10 cellular contexts compared by ENCODE assay signal in the genomic region with DNA sequence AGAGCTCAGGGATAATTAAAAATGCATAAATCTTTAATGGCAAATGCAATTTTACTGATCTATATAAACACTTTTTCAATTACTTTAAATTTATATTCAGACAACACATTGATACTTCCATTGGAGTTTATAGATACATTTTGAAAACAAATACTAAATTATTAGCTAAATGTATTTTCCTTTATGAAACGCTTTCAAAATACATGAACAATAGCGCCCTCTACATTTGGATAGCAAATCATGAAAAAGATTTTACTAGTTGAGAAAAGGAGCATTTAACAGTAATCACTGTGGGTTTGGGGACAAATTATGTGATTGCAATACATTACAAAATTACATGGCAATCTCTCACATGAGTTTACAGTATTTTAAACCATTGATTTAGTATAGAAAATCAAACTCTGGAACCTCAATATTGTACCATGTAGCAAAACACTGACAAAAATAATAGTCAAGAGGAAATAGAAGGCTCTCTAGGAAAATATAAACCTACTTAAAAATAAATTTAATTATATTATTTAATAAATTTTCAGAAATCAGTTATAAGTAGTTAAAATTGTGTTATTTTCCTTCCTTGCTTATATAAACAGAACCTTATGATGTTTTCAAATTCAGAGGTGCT.
DNase-seq lines count a peak whose midpoint lies in the region; ATAC-seq and TF ChIP-seq lines count a peak whose summit lies in the region.
"Had no signal": no experiment of that assay in that cellular context is flagged by ENCODE, and none has a peak within 500 bp of the region (broad histone marks: within the 10 kb centered on the region; RNA-seq: fewer than 3 reads in every experiment).

No MANE protein-coding gene starts in this region.

- 10% methylated on average over 2 of the region's 2 CpGs for WGBS in hepatocyte (ENCODE audit: low lambda C conversion rate, missing lambda C conversion rate)

- H3K36me3 Mint-ChIP-seq in HFFc6 (ENCODE audit: low read depth) (no peaks in the 10 kb centered on the region), T-helper 17 cell (ENCODE audit: low read depth) (no peaks in the 10 kb centered on the region)
- no peaks in the 10 kb centered on the region for H3K36me3 Mint-ChIP-seq in CD8-positive, alpha-beta memory T cell

- ATAC-seq in GM21360 (IDR thresholded peaks at IDR 0.05; ENCODE audit: unreplicated experiment) (no peak), T-helper 17 cell (no peak)

- no peak overlapping the region for H3K27ac ChIP-seq in hepatocyte
- no peak overlapping the region for H3K27ac ChIP-seq in CD8-positive, alpha-beta memory T cell (ENCODE audit: low read depth, low read length)

- H3K9me3 Mint-ChIP-seq in HFFc6: no peaks in the 10 kb centered on the region
- H3K9me3 Mint-ChIP-seq in CD8-positive, alpha-beta memory T cell: peaks cover 0 to 4% (median 3%) of the 10 kb centered on the region in 5 donors

- no peaks in the 10 kb centered on the region for H3K79me2 ChIP-seq in hepatocyte

- H3K27ac Mint-ChIP-seq in HFFc6 (no peak overlapping the region), T-helper 17 cell (no peak overlapping the region)
- no peak overlapping the region for H3K27ac Mint-ChIP-seq in CD8-positive, alpha-beta memory T cell

- no peaks in the 10 kb centered on the region for H3K4me1 ChIP-seq in BE2C
- H3K4me1 ChIP-seq in hepatocyte (ENCODE audit: insufficient read depth): no peaks in the 10 kb centered on the region
- no peaks in the 10 kb centered on the region for H3K4me1 ChIP-seq in CD8-positive, alpha-beta memory T cell (ENCODE audit: insufficient read depth, low read length)

- H3K4me2 ChIP-seq in hepatocyte: no peak overlapping the region

- no peaks in the 10 kb centered on the region for H3K9me2 ChIP-seq in hepatocyte (replicated peaks; ENCODE audit: insufficient read depth)

- peaks cover 45% of the 10 kb centered on the region; the same call in 1 of the 2 replicates for H3K4me1 Mint-ChIP-seq in HFFc6 (ENCODE audit: low read depth)
- no peaks in the 10 kb centered on the region for H3K4me1 Mint-ChIP-seq in CD8-positive, alpha-beta memory T cell
- no peaks in the 10 kb centered on the region for H3K4me1 Mint-ChIP-seq in T-helper 17 cell

- H4K20me1 ChIP-seq in hepatocyte (ENCODE audit: insufficient read depth, poor library complexity, severe bottlenecking): no peaks in the 10 kb centered on the region

- DNase-seq in BE2C (no peak), HFFc6 (peak; percentile 21), SHP77 treated with DMSO at 0.1 percent for 48 hours (lab: John Stamatoyannopoulos, UW) (peak; percentile 17), hepatocyte (ENCODE audit: low spot score) (peak; percentile 24), NCI-H2171 treated with DMSO at 0.1 percent for 48 hours (lab: John Stamatoyannopoulos, UW) (no peak), T-helper 17 cell (no peak)
- no peak for DNase-seq in CD8-positive, alpha-beta memory T cell
- DNase-seq: stimulated activated CD8-positive, alpha-beta memory T cell treated with anti-CD3 and anti-CD28 coated beads, Interleukin-4, amount 100 ng/mL, for 48 hours; T-helper 1 cell had no signal

- H3K27me3 ChIP-seq in BE2C (peaks cover 10% of the 10 kb centered on the region), hepatocyte (no peaks in the 10 kb centered on the region)
- H3K27me3 ChIP-seq in CD8-positive, alpha-beta memory T cell (ENCODE audit: insufficient read depth, low read length, poor library complexity, severe bottlenecking): no peaks in the 10 kb centered on the region

- CTCF ChIA-PET in CD8-positive, alpha-beta memory T cell (lab: Charles Lee): no interaction called here

- peak; percentile 50 for TF ChIP-seq CTCF in BE2C (IDR thresholded peaks at IDR 0.05; ENCODE audit: low read depth, low read length)
- TF ChIP-seq CTCF in HFFc6 (IDR thresholded peaks at IDR 0.05): peak; percentile 84
- peak; percentile 49 for TF ChIP-seq CTCF in hepatocyte (IDR thresholded peaks at IDR 0.05; ENCODE audit: poor library complexity)

- H3K4me3 ChIP-seq in BE2C (ENCODE audit: low read depth, low read length) (no peak overlapping the region), hepatocyte (no peak overlapping the region)
- no peak overlapping the region for H3K4me3 ChIP-seq in CD8-positive, alpha-beta memory T cell (ENCODE audit: low read length)

- H3K9me3 ChIP-seq in BE2C (no peaks in the 10 kb centered on the region), hepatocyte (ENCODE audit: low read depth) (no peaks in the 10 kb centered on the region), T-helper 17 cell (ENCODE audit: control insufficient read depth, low read length, poor library complexity, severe bottlenecking) (no peaks in the 10 kb centered on the region)
- no peaks in the 10 kb centered on the region for H3K9me3 ChIP-seq in CD8-positive, alpha-beta memory T cell (ENCODE audit: low read length)

- H3K27me3 Mint-ChIP-seq in HFFc6 (ENCODE audit: insufficient read depth) (no peaks in the 10 kb centered on the region), T-helper 17 cell (no peaks in the 10 kb centered on the region)
- H3K27me3 Mint-ChIP-seq in CD8-positive, alpha-beta memory T cell: no peaks in the 10 kb centered on the region

- H3K4me3 Mint-ChIP-seq in HFFc6 (no peak overlapping the region), T-helper 17 cell (no peak overlapping the region)
- H3K4me3 Mint-ChIP-seq in CD8-positive, alpha-beta memory T cell: no peak overlapping the region

- H2AFZ ChIP-seq in hepatocyte: no peak overlapping the region

- H3K36me3 ChIP-seq in BE2C (no peaks in the 10 kb centered on the region), hepatocyte (replicated peaks; ENCODE audit: insufficient read depth, low read depth) (no peaks in the 10 kb centered on the region)
- H3K36me3 ChIP-seq in CD8-positive, alpha-beta memory T cell (ENCODE audit: insufficient read depth, low read length): no peaks in the 10 kb centered on the region

- POLR2A ChIA-PET in CD8-positive, alpha-beta memory T cell (lab: Charles Lee): no interaction called here

Comparison
In these comparisons a context has a peak if more than half of its experiments do, and no peak if none do; other contexts are left out.
1. DNase-seq: peak in HFFc6 (single experiment), SHP77 treated with DMSO at 0.1 percent for 48 hours (single experiment) and hepatocyte (single experiment); none in BE2C (single experiment), CD8-positive, alpha-beta memory T cell (0 of 5), NCI-H2171 treated with DMSO at 0.1 percent for 48 hours (single experiment) and T-helper 17 cell (0 of 3).
2. Peak in every context shown above with its lines, with median percentiles within 50 percentile points of each other: CTCF ChIP-seq.